ENCODE assay signal across 11 cellular contexts in genomic region chrX:64427787-64428186, GRCh38. TPM values are rescaled to one million over a fixed set of nuclear protein-coding genes. Genes with fewer than 3 reads are reported as not detected.
DNase-seq lines count a peak whose midpoint lies in the region; ATAC-seq lines count a peak whose summit lies in the region.
"Had no signal": no experiment of that assay in that cellular context is flagged by ENCODE, and none has a peak within 500 bp of the region (broad histone marks: within the 10 kb centered on the region; RNA-seq: fewer than 3 reads in every experiment).

No MANE protein-coding gene starts in this region.

- no peaks in the 10 kb centered on the region for H3K27me3 ChIP-seq in iPS-18a (ENCODE audit: control insufficient read depth, insufficient read depth, low read length)

- H3K27ac ChIP-seq in iPS-18a (ENCODE audit: low read length): peak overlapping the region; percentile 24

- no peaks in the 10 kb centered on the region for H3K36me3 ChIP-seq in iPS-18a (ENCODE audit: control insufficient read depth, low read depth, low read length)

- DNase-seq in SKM-1 treated with dmso at 0.1 percent for 144 hours (lab: John Stamatoyannopoulos, UW; ENCODE audit: unreplicated experiment) (no peak), left cardiac atrium (no peak), iPS-NIHi7 (ENCODE audit: extremely low spot score) (no peak)
- DNase-seq: DMS79 treated with DMSO at 0.1 percent for 48 hours, NCI-H82, substantia nigra had no signal

- peaks cover 11% of the 10 kb centered on the region for H3K9me3 ChIP-seq in iPS-18a (ENCODE audit: control insufficient read depth, low read depth, low read length)

- H3K4me3 ChIP-seq in iPS-18a (ENCODE audit: low read length): peak overlapping the region; percentile 6
- H3K4me3 ChIP-seq: K562 had no signal

- H3K4me1 ChIP-seq in iPS-18a (ENCODE audit: control insufficient read depth, low read depth, low read length): peaks cover 24% of the 10 kb centered on the region

- ATAC-seq in GM19023 (IDR thresholded peaks at IDR 0.05; ENCODE audit: unreplicated experiment): peak; percentile 78
- ATAC-seq in GM21576 (IDR thresholded peaks at IDR 0.05; ENCODE audit: unreplicated experiment): peak; percentile 91
- ATAC-seq in HG03135 (IDR thresholded peaks at IDR 0.05; ENCODE audit: unreplicated experiment): peak; percentile 88
- no peak for ATAC-seq in left cardiac atrium
- ATAC-seq: K562 had no signal

- intact Hi-C loops in left cardiac atrium (cut with DNase I): no loop called here

- H3K9ac ChIP-seq in iPS-18a (ENCODE audit: low read length): no peak overlapping the region

RNA-seq across cellular contexts. Expression of gene MTMR8, which starts 32.5 kb away (rescaled TPM):
- total RNA-seq in left cardiac atrium: 1 to 10 TPM in 1 of 2 donors, under 1 TPM in 1; 0.77 to 1.1 TPM

Comparison
In these comparisons a context has a peak if more than half of its experiments do, and no peak if none do; other contexts are left out.
1. ATAC-seq: peak in GM19023 (single experiment), GM21576 (single experiment) and HG03135 (single experiment); none in left cardiac atrium (0 of 2).